8 cellular contexts compared by ENCODE assay signal in the genomic region with DNA sequence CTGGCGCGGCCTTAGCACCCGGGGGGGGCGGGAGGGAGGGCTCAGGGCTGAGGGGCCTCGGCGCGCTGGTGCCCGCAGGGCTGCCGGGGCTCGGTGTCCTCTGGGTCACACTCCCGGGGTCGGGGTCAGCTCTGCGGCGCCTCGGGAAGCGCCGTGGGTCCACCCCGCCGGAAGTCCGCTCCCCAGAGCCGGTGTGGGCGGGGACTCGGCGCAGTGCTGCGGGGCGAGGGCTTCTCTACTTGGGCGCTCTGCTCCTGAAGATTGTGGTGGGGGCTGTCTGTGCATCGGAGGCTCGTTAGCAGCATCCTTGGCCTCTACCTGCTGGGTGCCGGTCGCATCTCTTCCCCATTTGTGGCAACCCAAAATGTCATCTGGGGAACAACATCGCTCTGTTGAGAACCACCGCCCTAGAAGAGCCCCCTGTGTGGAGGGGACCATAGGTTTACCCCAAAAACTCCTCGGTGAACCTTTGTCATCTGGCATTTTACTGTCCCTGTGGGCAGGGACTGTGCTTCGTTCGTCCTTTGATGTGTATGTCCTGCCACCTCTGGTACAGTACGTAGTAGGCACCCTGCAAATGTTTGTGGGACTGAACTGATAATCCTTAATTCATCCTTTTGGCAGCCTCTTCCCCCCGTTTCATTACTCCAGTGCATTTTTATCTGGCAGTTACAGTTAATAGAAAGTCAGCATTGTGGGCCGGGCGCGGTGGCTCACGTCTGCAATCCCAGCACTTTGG. TPM values are rescaled to one million over a fixed set of nuclear protein-coding genes. Genes with fewer than 3 reads are reported as not detected.
A peak's percentile ranks its signal among the peaks of the same experiment; 100 is the strongest.
DNase-seq lines count a peak whose midpoint lies in the region; ATAC-seq and TF ChIP-seq lines count a peak whose summit lies in the region.

No MANE protein-coding gene starts in this region.

- no peaks in the 10 kb centered on the region for H3K9me3 ChIP-seq in tibial nerve

- H3K4me1 ChIP-seq in ACC112 (ENCODE audit: control insufficient read depth, insufficient read depth, low read length, unreplicated experiment): peaks cover 27% of the 10 kb centered on the region
- peaks cover 0 to 50% (median 9%) of the 10 kb centered on the region in 4 donors for H3K4me1 ChIP-seq in tibial nerve

- H3K27ac ChIP-seq in ACC112 (ENCODE audit: low read depth, low read length) (peak overlapping the region; percentile 66), tibial nerve (peak overlapping the region; percentile 94 to 97 (median 96))

- H3K79me2 ChIP-seq in ACC112 (ENCODE audit: control insufficient read depth, insufficient read depth, low read length, unreplicated experiment): peaks cover 46% of the 10 kb centered on the region

- ATAC-seq in GM18502 (IDR thresholded peaks at IDR 0.05; ENCODE audit: poor library complexity, unreplicated experiment) (peak; percentile 68), HG02970 (IDR thresholded peaks at IDR 0.05; ENCODE audit: low FRiP score, unreplicated experiment) (peak; percentile 52)
- ATAC-seq in activated T-helper 17 cell treated with anti-CD3 and anti-CD28 coated beads, Interleukin-2, amount 50 U/mL, for 72 hours (replicated peaks): peak; percentile 61

- H3K36me3 Mint-ChIP-seq in activated T-helper 17 cell treated with anti-CD3 and anti-CD28 coated beads, Interleukin-2, amount 50 U/mL, for 72 hours (ENCODE audit: low read depth): peaks cover 16% of the 10 kb centered on the region

- 2 to 3% methylated on average over 33 to 38 of the region's 42 CpGs for WGBS in tibial nerve, 2 donors

- DNase-seq in NCI-H460 (ENCODE audit: extremely low read depth, low read depth) (peak; percentile 23), foreskin fibroblast (peak in 1 of 2 donors; percentile 71), occipital lobe (lab: John Stamatoyannopoulos, UW) (peak; percentile 55), tibial nerve (ENCODE audit: low spot score in 2 of 2) (peak in 1 of 2 donors; percentile 14)

- H3K9me3 Mint-ChIP-seq in activated T-helper 17 cell treated with anti-CD3 and anti-CD28 coated beads, Interleukin-2, amount 50 U/mL, for 72 hours: no peaks in the 10 kb centered on the region

- no peaks in the 10 kb centered on the region for H3K36me3 ChIP-seq in ACC112 (ENCODE audit: insufficient read depth, low read length)
- H3K36me3 ChIP-seq in tibial nerve: no peaks in the 10 kb centered on the region

- peaks cover 41% of the 10 kb centered on the region for H3K4me1 Mint-ChIP-seq in activated T-helper 17 cell treated with anti-CD3 and anti-CD28 coated beads, Interleukin-2, amount 50 U/mL, for 72 hours

- peak overlapping the region; percentile 86 for H3K27ac Mint-ChIP-seq in activated T-helper 17 cell treated with anti-CD3 and anti-CD28 coated beads, Interleukin-2, amount 50 U/mL, for 72 hours

- peaks cover 7% of the 10 kb centered on the region; the same call in 1 of the 2 replicates for H3K27me3 ChIP-seq in ACC112 (ENCODE audit: insufficient read depth, low read length)
- H3K27me3 ChIP-seq in tibial nerve: no peaks in the 10 kb centered on the region

- no peak for TF ChIP-seq POLR2A in tibial nerve (IDR thresholded peaks at IDR 0.05)

- no peak for TF ChIP-seq CTCF in foreskin fibroblast (IDR thresholded peaks at IDR 0.05; ENCODE audit: low read depth, low read length)
- TF ChIP-seq CTCF in tibial nerve (IDR thresholded peaks at IDR 0.05): no peak

- TF ChIP-seq EP300 in tibial nerve (IDR thresholded peaks at IDR 0.05): no peak

- peak overlapping the region; percentile 99 for H3K4me3 ChIP-seq in ACC112 (ENCODE audit: low read depth, low read length)
- H3K4me3 ChIP-seq in foreskin fibroblast (ENCODE audit: low read depth in 1 of 2, low read length in 2 of 2): peak overlapping the region; percentile 95 to 98
- H3K4me3 ChIP-seq in tibial nerve: peak overlapping the region; percentile 77 to 95 (median 90)

- H3K4me3 Mint-ChIP-seq in activated T-helper 17 cell treated with anti-CD3 and anti-CD28 coated beads, Interleukin-2, amount 50 U/mL, for 72 hours: peak overlapping the region; percentile 83

- peak overlapping the region; percentile 96 for H2AFZ ChIP-seq in ACC112 (ENCODE audit: low read length, unreplicated experiment)

- no peaks in the 10 kb centered on the region for H3K27me3 Mint-ChIP-seq in activated T-helper 17 cell treated with anti-CD3 and anti-CD28 coated beads, Interleukin-2, amount 50 U/mL, for 72 hours

RNA-seq across cellular contexts. Expression of gene NAPG, which starts 0.6 kb away (rescaled TPM):
- total RNA-seq in NCI-H460 (2014; rRNA removed; shearing (Covaris generic)): 27.0 and 30.8 TPM in 2 replicates
- polyA plus RNA-seq in NCI-H460 (2014; cell fraction: nucleus; rRNA removed): 33.3 and 39.7 TPM in 2 replicates
- 10 to 100 TPM; 30.9 to 38.0 TPM for total RNA-seq in activated T-helper 17 cell treated with anti-CD3 and anti-CD28 coated beads, Interleukin-2, amount 50 U/mL, for 72 hours
- 108 TPM for total RNA-seq in occipital lobe
- total RNA-seq in tibial nerve: 10 to 100 TPM; 19.0 to 37.9 (median 27.7) TPM
